In genomic region chr3:184954251-184954650, GRCh38 we compare ENCODE assay signal across 23 cellular contexts.
"Had no signal": no experiment of that assay in that cellular context is flagged by ENCODE, and none has a peak within 500 bp of the region (broad histone marks: within the 10 kb centered on the region; RNA-seq: fewer than 3 reads in every experiment).

No MANE protein-coding gene starts in this region.

- H3K27me3 ChIP-seq: esophagus squamous epithelium, foreskin keratinocyte, left lung, neutrophil, sigmoid colon, testis, tibial nerve had no signal

- H3K27me3 Mint-ChIP-seq: dendritic cell treated with granulocyte-macrophage colony-stimulating factor and Interleukin-4, amounts not matched to agents 40 ng/mL and 50 ng/mL, for 4 days; effector memory CD8-positive, alpha-beta T cell; naive B cell; stimulated activated naive B cell treated with anti-CD40 and anti-IgM and Interleukin-4, amounts not matched to agents 10 μg/mL and 1 μg/mL and 100 μg/mL, for 72 hours; stimulated activated naive CD8-positive, alpha-beta T cell treated with anti-CD3 and anti-CD28 coated beads, Interleukin-15, amount 100 ng/mL, for 72 hours had no signal

- H3K4me1 ChIP-seq: esophagus squamous epithelium, foreskin keratinocyte, left lung, psoas muscle, sigmoid colon, testis, tibial nerve had no signal

- H3K9me3 ChIP-seq: esophagus squamous epithelium, left lung, neutrophil, psoas muscle, sigmoid colon, testis, tibial nerve had no signal

- H3K27ac ChIP-seq: esophagus squamous epithelium, foreskin keratinocyte, left lung, neutrophil, psoas muscle, sigmoid colon, skin epidermis, testis, tibial nerve had no signal

- FAIRE-seq: keratinocyte had no signal

- H3K9me3 Mint-ChIP-seq: dendritic cell treated with granulocyte-macrophage colony-stimulating factor and Interleukin-4, amounts not matched to agents 40 ng/mL and 50 ng/mL, for 4 days; effector memory CD8-positive, alpha-beta T cell; immature natural killer cell; naive B cell; nephron; stimulated activated naive B cell treated with anti-CD40 and anti-IgM and Interleukin-4, amounts not matched to agents 10 μg/mL and 1 μg/mL and 100 μg/mL, for 72 hours; stimulated activated naive CD8-positive, alpha-beta T cell treated with anti-CD3 and anti-CD28 coated beads, Interleukin-15, amount 100 ng/mL, for 72 hours had no signal

- H3K4me3 ChIP-seq: esophagus squamous epithelium, left lung, lung, psoas muscle, sigmoid colon, skin epidermis, testis, tibial nerve had no signal

- H3K27ac Mint-ChIP-seq: dendritic cell treated with granulocyte-macrophage colony-stimulating factor and Interleukin-4, amounts not matched to agents 40 ng/mL and 50 ng/mL, for 4 days; effector memory CD8-positive, alpha-beta T cell; immature natural killer cell; naive B cell; stimulated activated naive B cell treated with anti-CD40 and anti-IgM and Interleukin-4, amounts not matched to agents 10 μg/mL and 1 μg/mL and 100 μg/mL, for 72 hours had no signal

- H3K4me3 Mint-ChIP-seq: dendritic cell treated with granulocyte-macrophage colony-stimulating factor and Interleukin-4, amounts not matched to agents 40 ng/mL and 50 ng/mL, for 4 days; effector memory CD8-positive, alpha-beta T cell; immature natural killer cell; naive B cell; nephron; stimulated activated naive B cell treated with anti-CD40 and anti-IgM and Interleukin-4, amounts not matched to agents 10 μg/mL and 1 μg/mL and 100 μg/mL, for 72 hours; stimulated activated naive CD8-positive, alpha-beta T cell treated with anti-CD3 and anti-CD28 coated beads, Interleukin-15, amount 100 ng/mL, for 72 hours had no signal

- DNase-seq: effector memory CD8-positive, alpha-beta T cell; esophagus squamous epithelium; foreskin keratinocyte; hypothalamus; immature natural killer cell; mesenchymal stem cell; naive B cell; psoas muscle; retina; sigmoid colon; stimulated activated CD4-positive, alpha-beta T cell treated with anti-CD3 and anti-CD28 coated beads, Interleukin-2, amount 100 ng/mL, for 24 hours; stimulated activated CD4-positive, alpha-beta T cell treated with anti-CD3 and anti-CD28 coated beads, Interleukin-4, amount 100 ng/mL, for 4 hours; stimulated activated naive B cell treated with anti-CD40 and anti-IgM and Interleukin-4, amounts not matched to agents 10 μg/mL and 1 μg/mL and 100 μg/mL, for 72 hours; stimulated activated naive CD8-positive, alpha-beta T cell treated with anti-CD3 and anti-CD28 coated beads, Interleukin-15, amount 100 ng/mL, for 72 hours; testis had no signal

- H3K4me1 Mint-ChIP-seq: immature natural killer cell; naive B cell; stimulated activated naive B cell treated with anti-CD40 and anti-IgM and Interleukin-4, amounts not matched to agents 10 μg/mL and 1 μg/mL and 100 μg/mL, for 72 hours had no signal

- ATAC-seq: effector memory CD8-positive, alpha-beta T cell; foreskin keratinocyte; left lung; psoas muscle; stimulated activated naive B cell treated with anti-CD40 and anti-IgM and Interleukin-4, amounts not matched to agents 10 μg/mL and 1 μg/mL and 100 μg/mL, for 72 hours; stimulated activated naive CD8-positive, alpha-beta T cell treated with anti-CD3 and anti-CD28 coated beads, Interleukin-15, amount 100 ng/mL, for 72 hours had no signal
